ENCODE assay signal across 8 cellular contexts in the genomic region with DNA sequence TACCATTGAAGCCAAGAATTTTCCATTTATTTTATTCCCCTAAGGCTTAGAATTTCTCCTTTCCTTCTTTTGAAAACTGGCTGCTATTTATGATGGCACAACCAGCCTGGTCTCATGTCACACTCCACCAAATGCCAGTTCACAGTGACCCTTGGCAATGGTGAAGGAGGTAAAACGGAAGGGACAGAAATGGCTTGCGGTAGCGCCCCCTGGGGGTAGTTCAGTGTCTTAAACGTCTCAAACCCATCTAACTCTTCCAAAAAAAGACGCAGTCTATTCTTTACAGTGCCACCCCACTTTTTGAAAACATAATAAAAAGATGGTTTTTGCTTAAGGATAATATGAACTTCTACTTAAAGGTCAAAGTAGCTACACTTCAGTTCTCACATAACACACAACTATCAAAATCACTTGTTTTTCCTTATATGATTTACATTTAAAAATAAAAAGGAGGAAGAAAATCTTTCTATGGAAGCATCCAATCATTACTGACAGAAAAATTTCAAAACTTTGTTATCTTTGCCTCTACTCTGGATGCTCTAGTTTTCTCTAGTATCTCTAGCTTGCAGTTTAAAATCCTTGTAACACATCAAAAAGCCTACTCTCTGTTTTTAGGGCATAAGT. TPM values are rescaled to one million over a fixed set of nuclear protein-coding genes. Genes with fewer than 3 reads are reported as not detected.
DNase-seq lines count a peak whose midpoint lies in the region; ATAC-seq, FAIRE-seq and TF ChIP-seq lines count a peak whose summit lies in the region.

No MANE protein-coding gene starts in this region.

- peaks cover 30% of the 10 kb centered on the region for H3K79me2 ChIP-seq in keratinocyte (ENCODE audit: control insufficient read depth, insufficient read depth, low read length)

- peak; percentile 73 to 76 (median 76) for TF ChIP-seq CTCF in keratinocyte (optimal IDR thresholded peaks at IDR 0.05 in 1 of 3, IDR thresholded peaks at IDR 0.05 in 1 of 3, conservative IDR thresholded peaks at IDR 0.05 in 1 of 3; ENCODE audit: extremely low read depth in 1 of 3, insufficient read depth in 2 of 3, low read length in 3 of 3)

- peaks cover 4% of the 10 kb centered on the region for H4K20me1 ChIP-seq in keratinocyte (ENCODE audit: control insufficient read depth, extremely low read depth, insufficient read depth, low read length)

- peaks cover 2% of the 10 kb centered on the region for H3K4me1 ChIP-seq in keratinocyte (ENCODE audit: control insufficient read depth, extremely low read depth, insufficient read depth, low read length)

- no peaks in the 10 kb centered on the region for H3K9me3 ChIP-seq in keratinocyte (ENCODE audit: control insufficient read depth, low read depth, low read length)

- dilution Hi-C loops in keratinocyte (cut with MboI; ENCODE audit: extremely low pct_ligation_motif_present, low sequenced_read_pairs) = no loop called here

- ATAC-seq in HG02610 (IDR thresholded peaks at IDR 0.05; ENCODE audit: unreplicated experiment) = peak; percentile 53
- no peak for ATAC-seq in HG02588 (IDR thresholded peaks at IDR 0.05; ENCODE audit: unreplicated experiment)
- no peak for ATAC-seq in HG02884 (IDR thresholded peaks at IDR 0.05; ENCODE audit: unreplicated experiment)

- no peak overlapping the region for H3K27ac ChIP-seq in keratinocyte (ENCODE audit: control insufficient read depth, insufficient read depth, low read length)

- peak; percentile 20 for FAIRE-seq in keratinocyte (lab: Jason Lieb, UNC)

- in situ Hi-C loops in SK-MEL-5 (cut with HindIII; ENCODE audit: low pct_unique_long_range_greater_than_20kb, low sequenced_read_pairs) = no loop called here

- H3K9ac ChIP-seq in keratinocyte (ENCODE audit: control insufficient read depth, extremely low read depth, insufficient read depth, low read length) = no peak overlapping the region

- no peaks in the 10 kb centered on the region for H3K9me1 ChIP-seq in keratinocyte (ENCODE audit: control insufficient read depth, extremely low read depth, insufficient read depth, low read length)

- no peak overlapping the region for H3K4me3 ChIP-seq in keratinocyte (ENCODE audit: control insufficient read depth in 2 of 3, extremely low read depth in 1 of 3, insufficient read depth in 2 of 3, low read depth in 1 of 3, low read length in 3 of 3)

- DNase-seq in DMS53 (lab: John Stamatoyannopoulos, UW) = peak; percentile 83
- DNase-seq in SK-MEL-5 (ENCODE audit: low read depth, low spot score) = peak; percentile 79
- DNase-seq in activated naive CD8-positive, alpha-beta T cell treated with anti-CD3 and anti-CD28 coated beads, Interleukin-2, amount 50 U/mL, for 16 hours (ENCODE audit: low read depth, low spot score) = peak; percentile 23
- DNase-seq in keratinocyte (ENCODE audit: low read depth, low spot score) = no peak
- peak; percentile 6 to 17 for DNase-seq in stimulated activated CD8-positive, alpha-beta memory T cell treated with anti-CD3 and anti-CD28 coated beads, Interleukin-4, amount 100 ng/mL, for 1 hour (ENCODE audit: low read depth in 2 of 2, low spot score in 1 of 2)

- H3K36me3 ChIP-seq in keratinocyte (ENCODE audit: control insufficient read depth in 2 of 2, extremely low read depth in 1 of 2, insufficient read depth in 2 of 2, low read length in 2 of 2) = peaks cover 11 to 16% of the 10 kb centered on the region in 2 experiments

- no peak overlapping the region for H3K4me2 ChIP-seq in keratinocyte (ENCODE audit: control insufficient read depth, extremely low read depth, insufficient read depth, low read depth, low read length)

- H2AFZ ChIP-seq in keratinocyte (ENCODE audit: control insufficient read depth, low read length) = no peak overlapping the region

- H3K27me3 ChIP-seq in keratinocyte (ENCODE audit: control insufficient read depth, extremely low read depth, insufficient read depth, low read length) = no peaks in the 10 kb centered on the region

RNA-seq across cellular contexts. Expression of gene PNO1, which starts 28.0 kb away (rescaled TPM):
- 65.5 and 72.6 TPM in 2 replicates for total RNA-seq in SK-MEL-5 (2014; rRNA removed; shearing (Covaris generic))
- 50.4 and 52.8 TPM in 2 replicates for polyA plus RNA-seq in SK-MEL-5 (2015; cell fraction: cytosol; rRNA removed)
- 21.9 and 22.1 TPM in 2 replicates for polyA plus RNA-seq in SK-MEL-5 (2015; cell fraction: nucleus; rRNA removed)
- 16.2 to 22.5 TPM (median 18.8 TPM) in 3 replicates for polyA plus RNA-seq in keratinocyte
- polyA plus RNA-seq in keratinocyte (2011; ENCODE audit: low read depth) = 36.7 TPM
- 15.8 and 22.6 TPM in 2 replicates for polyA plus RNA-seq in keratinocyte (2011; cell fraction: cytosol; rRNA removed)
- polyA plus RNA-seq in keratinocyte (2011; cell fraction: nucleus; rRNA removed) = 11.1 and 13.6 TPM in 2 replicates
- 19.1 and 21.6 TPM in 2 replicates for polyA plus RNA-seq in keratinocyte (2012; ENCODE audit: low replicate concordance)
- 2.7 to 7.1 TPM (median 3.4 TPM) in 3 replicates for polyA minus RNA-seq in keratinocyte
- 5.6 TPM for polyA minus RNA-seq in keratinocyte (2011; cell fraction: cytosol; rRNA and poly(A)+ RNA removed)
- polyA minus RNA-seq in keratinocyte (2011; cell fraction: nucleus; rRNA and poly(A)+ RNA removed) = 3.2 and 3.5 TPM in 2 replicates
